Comparison of ENCODE assay signal across 9 cellular contexts in the genomic region with DNA sequence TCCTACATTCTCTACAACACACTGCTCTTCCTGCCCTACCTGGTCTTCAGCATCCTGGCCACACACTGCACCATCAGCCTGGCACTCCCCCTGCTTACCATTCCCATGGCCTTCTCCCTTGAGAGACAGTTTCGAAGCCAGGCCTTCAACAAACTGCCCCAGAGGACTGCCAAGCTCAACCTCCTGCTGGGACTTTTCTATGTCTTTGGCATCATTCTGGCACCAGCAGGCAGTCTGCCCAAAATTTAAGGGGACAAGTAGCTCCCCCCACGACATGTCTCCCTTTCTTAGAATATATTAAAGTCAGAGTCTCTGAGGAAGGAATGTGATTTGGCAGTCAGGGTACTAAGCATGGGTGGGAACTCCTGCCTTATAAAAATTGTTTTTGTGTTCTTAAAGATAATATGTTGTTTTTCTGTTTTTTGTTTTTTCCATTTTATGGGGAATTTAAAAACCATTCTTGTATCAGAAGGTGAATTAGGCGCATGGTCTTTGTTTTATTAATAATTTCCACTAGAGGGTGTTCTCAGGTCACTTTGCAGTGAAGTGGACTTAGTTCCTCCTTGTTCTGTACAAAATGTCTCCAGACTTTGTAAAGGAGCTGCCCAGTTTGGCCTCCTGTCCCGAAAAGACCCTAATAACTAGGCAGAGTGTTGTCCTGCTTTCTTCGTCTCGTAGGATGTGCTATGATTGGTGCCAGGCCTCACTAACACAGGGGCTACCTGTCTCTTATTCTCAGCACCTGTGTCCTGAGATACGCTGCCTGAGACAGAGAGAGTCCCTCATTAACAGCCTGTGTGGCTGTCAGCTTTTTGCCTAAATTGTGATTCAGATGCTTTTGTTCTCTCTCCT. TPM values are rescaled to one million over a fixed set of nuclear protein-coding genes. Genes with fewer than 3 reads are reported as not detected.
DNase-seq lines count a peak whose midpoint lies in the region; ATAC-seq and TF ChIP-seq lines count a peak whose summit lies in the region.
"Had no signal": no experiment of that assay in that cellular context is flagged by ENCODE, and none has a peak within 500 bp of the region (broad histone marks: within the 10 kb centered on the region; RNA-seq: fewer than 3 reads in every experiment).

No MANE protein-coding gene starts in this region.

- H3K4me2 ChIP-seq in MM.1S (ENCODE audit: low read depth, low read length) (no peak overlapping the region), neural progenitor cell (peak overlapping the region; percentile 76)

- 0 out of 2 replicates have a peak, but pooled peaks cover 3% of the 10 kb centered on the region for H3K4me1 ChIP-seq in MM.1S (ENCODE audit: low read length)
- peaks cover 36% of the 10 kb centered on the region for H3K4me1 ChIP-seq in neural progenitor cell

- H4K20me1 ChIP-seq in MM.1S (ENCODE audit: insufficient read depth, low read length) (no peaks in the 10 kb centered on the region), neural progenitor cell (ENCODE audit: low read depth) (peaks cover 17% of the 10 kb centered on the region)

- H3F3A ChIP-seq in MM.1S (ENCODE audit: insufficient read depth, low read length) (no peaks in the 10 kb centered on the region), neural progenitor cell (ENCODE audit: low read depth) (peaks cover 35% of the 10 kb centered on the region)

- H3K27ac ChIP-seq in MM.1S (ENCODE audit: low read length) (no peak overlapping the region), neural progenitor cell (peak overlapping the region; percentile 91)
- H3K27ac ChIP-seq: transverse colon had no signal

- H3K9me3 ChIP-seq in MM.1S (replicated peaks; ENCODE audit: insufficient read depth, low read length) = no peaks in the 10 kb centered on the region
- no peaks in the 10 kb centered on the region for H3K9me3 ChIP-seq in neural progenitor cell (ENCODE audit: low read depth)
- H3K9me3 ChIP-seq: transverse colon had no signal

- ATAC-seq in HG03354 (IDR thresholded peaks at IDR 0.05; ENCODE audit: poor library complexity, severe bottlenecking, unreplicated experiment) (no peak), HG02759 (IDR thresholded peaks at IDR 0.05; ENCODE audit: unreplicated experiment) (no peak)

- H3K4me3 ChIP-seq in MM.1S (ENCODE audit: low read length) (no peak overlapping the region), cardiac fibroblast (replicated peaks in 1 of 2; ENCODE audit: low read depth in 2 of 2, low read length in 2 of 2) (no peak overlapping the region), neural progenitor cell (peak overlapping the region; percentile 30)
- H3K4me3 ChIP-seq: transverse colon had no signal

- H3K4me1 Mint-ChIP-seq in neural progenitor cell = peaks cover 27% of the 10 kb centered on the region

- DNase-seq in NCI-H2107 treated with DMSO at 0.1 percent for 48 hours (lab: John Stamatoyannopoulos, UW; ENCODE audit: unreplicated experiment) (peak; percentile 36), NCI-H2107 (lab: John Stamatoyannopoulos, UW) (no peak), MM.1S (no peak), cardiac fibroblast (ENCODE audit: low read depth in 2 of 2) (peak; percentile 46), neural progenitor cell (ENCODE audit: low spot score) (peak; percentile 23), SKM-1 treated with dmso at 0.1 percent for 144 hours (lab: John Stamatoyannopoulos, UW; ENCODE audit: unreplicated experiment) (no peak)
- DNase-seq: transverse colon had no signal

- TF ChIP-seq CTCF in MM.1S (IDR thresholded peaks at IDR 0.05; ENCODE audit: low read length) (peak; percentile 16; the same call in 1 of the 2 replicates), cardiac fibroblast (IDR thresholded peaks at IDR 0.05; ENCODE audit: low read depth, low read length) (peak; percentile 19), neural progenitor cell (IDR thresholded peaks at IDR 0.05) (peak; percentile 45)

- no peaks in the 10 kb centered on the region for H3K9me3 Mint-ChIP-seq in neural progenitor cell

- no peaks in the 10 kb centered on the region for H3K9me2 ChIP-seq in MM.1S (replicated peaks; ENCODE audit: insufficient read depth, low read length)

- H3K4me3 Mint-ChIP-seq in neural progenitor cell = peak overlapping the region; percentile 64

- H3K79me2 ChIP-seq in MM.1S (ENCODE audit: low read length) = peaks cover 47% of the 10 kb centered on the region
- H3K79me2 ChIP-seq in neural progenitor cell (ENCODE audit: low read depth) = peaks cover 55% of the 10 kb centered on the region

- peaks cover 2% of the 10 kb centered on the region for H3K27me3 Mint-ChIP-seq in neural progenitor cell (ENCODE audit: insufficient read depth, low read depth)

- H3K9ac ChIP-seq in MM.1S (ENCODE audit: low read length) (no peak overlapping the region), neural progenitor cell (no peak overlapping the region)

- H2AFZ ChIP-seq in MM.1S (ENCODE audit: low read length) = no peak overlapping the region
- H2AFZ ChIP-seq in neural progenitor cell (replicated peaks) = no peak overlapping the region

- H3K27me3 ChIP-seq in MM.1S (replicated peaks; ENCODE audit: insufficient read depth, low read length) = no peaks in the 10 kb centered on the region
- no peaks in the 10 kb centered on the region for H3K27me3 ChIP-seq in neural progenitor cell
- H3K27me3 ChIP-seq: transverse colon had no signal

- H3K36me3 ChIP-seq in MM.1S (replicated peaks; ENCODE audit: insufficient read depth, low read length) = no peaks in the 10 kb centered on the region
- H3K36me3 ChIP-seq in neural progenitor cell = no peaks in the 10 kb centered on the region

- peaks cover 11% of the 10 kb centered on the region for H3K36me3 Mint-ChIP-seq in neural progenitor cell

- peak overlapping the region; percentile 96 for H3K27ac Mint-ChIP-seq in neural progenitor cell

RNA-seq across cellular contexts. Expression of gene UBIAD1, which starts 13.1 kb away (rescaled TPM):
- 11.0 and 17.7 TPM in 2 replicates for total RNA-seq in neural progenitor cell (ENCODE audit: low replicate concordance)

RNA-seq across cellular contexts. Expression of gene MTOR, which starts 23.8 kb away (rescaled TPM):
- total RNA-seq in neural progenitor cell (ENCODE audit: low replicate concordance) = 55.8 and 69.1 TPM in 2 replicates

Comparison
In these comparisons a context has a peak if more than half of its experiments do, and no peak if none do; other contexts are left out.
1. DNase-seq: peak in NCI-H2107 treated with DMSO at 0.1 percent for 48 hours (single experiment), cardiac fibroblast (2 of 2) and neural progenitor cell (single experiment); none in NCI-H2107 (single experiment), MM.1S (single experiment) and SKM-1 treated with dmso at 0.1 percent for 144 hours (single experiment).
2. Peak in every context shown above with its lines, with median percentiles within 50 percentile points of each other: CTCF ChIP-seq.